13 cellular contexts compared by ENCODE assay signal in genomic region chr12:9699898-9700605, GRCh38. TPM values are rescaled to one million over a fixed set of nuclear protein-coding genes. Genes with fewer than 3 reads are reported as not detected.
A peak's percentile ranks its signal among the peaks of the same experiment; 100 is the strongest.
DNase-seq lines count a peak whose midpoint lies in the region; ATAC-seq and TF ChIP-seq lines count a peak whose summit lies in the region.
"Had no signal": no experiment of that assay in that cellular context is flagged by ENCODE, and none has a peak within 500 bp of the region (broad histone marks: within the 10 kb centered on the region; RNA-seq: fewer than 3 reads in every experiment).

No MANE protein-coding gene starts in this region.

- no peak overlapping the region for H3K4me2 ChIP-seq in SU-DHL-6 (ENCODE audit: low read depth, low read length, poor library complexity, severe bottlenecking)

- no peaks in the 10 kb centered on the region; the same call in 1 of the 2 replicates for H3K36me3 ChIP-seq in SU-DHL-6 (ENCODE audit: low read length)
- H3K36me3 ChIP-seq: thyroid gland had no signal

- H3K27me3 Mint-ChIP-seq in natural killer cell (ENCODE audit: low read depth in 2 of 2) = no peaks in the 10 kb centered on the region
- H3K27me3 Mint-ChIP-seq: activated naive CD8-positive, alpha-beta T cell treated with anti-CD3 and anti-CD28 coated beads, Interleukin-2, amount 10 ng/mL, durations not matched to agents 7 days and 5 days; dendritic cell treated with granulocyte-macrophage colony-stimulating factor and Interleukin-4, amounts not matched to agents 40 ng/mL and 50 ng/mL, for 4 days had no signal

- H2AFZ ChIP-seq in SU-DHL-6 (ENCODE audit: low read depth, low read length, severe bottlenecking) = no peak overlapping the region

- TF ChIP-seq CTCF in SU-DHL-6 (IDR thresholded peaks at IDR 0.05; ENCODE audit: insufficient read depth, low read length, poor library complexity, severe bottlenecking) (no peak), fibroblast of mammary gland (conservative IDR thresholded peaks at IDR 0.05; ENCODE audit: control insufficient read depth, insufficient read depth, low read depth, low read length) (no peak), natural killer cell (IDR thresholded peaks at IDR 0.05) (no peak)

- no peaks in the 10 kb centered on the region for H3K9me2 ChIP-seq in SU-DHL-6 (replicated peaks; ENCODE audit: insufficient read depth, low read length)

- H3K4me3 Mint-ChIP-seq in natural killer cell = no peak overlapping the region
- H3K4me3 Mint-ChIP-seq: dendritic cell treated with granulocyte-macrophage colony-stimulating factor and Interleukin-4, amounts not matched to agents 40 ng/mL and 50 ng/mL, for 4 days had no signal

- H3K27ac Mint-ChIP-seq in natural killer cell = peak overlapping the region; percentile 89 to 92
- H3K27ac Mint-ChIP-seq: dendritic cell treated with granulocyte-macrophage colony-stimulating factor and Interleukin-4, amounts not matched to agents 40 ng/mL and 50 ng/mL, for 4 days had no signal

- intact Hi-C loops in natural killer cell (cut with micrococcal nuclease) = loop anchor here (5.0 kb wide), 1 partner anchor 53 kb away; no protein-coding TSS in a partner anchor

- H4K20me1 ChIP-seq in SU-DHL-6 (ENCODE audit: low read depth, low read length) = no peaks in the 10 kb centered on the region

- no peak overlapping the region for H3K9ac ChIP-seq in SU-DHL-6 (ENCODE audit: low read length)

- H3K27me3 ChIP-seq in SU-DHL-6 (ENCODE audit: low read length) = no peaks in the 10 kb centered on the region
- H3K27me3 ChIP-seq: thyroid gland had no signal

- H3K27ac ChIP-seq in SU-DHL-6 (ENCODE audit: low read depth, low read length) = peak overlapping the region; percentile 50; the same call in 1 of the 2 replicates
- H3K27ac ChIP-seq: thyroid gland had no signal

- no peak overlapping the region for H3K4me3 ChIP-seq in SU-DHL-6 (ENCODE audit: insufficient read depth, low read length, poor library complexity, severe bottlenecking)
- H3K4me3 ChIP-seq in fibroblast of mammary gland (ENCODE audit: control insufficient read depth, low read depth, low read length) = no peak overlapping the region
- H3K4me3 ChIP-seq: thyroid gland had no signal

- DNase-seq in EL (peak; percentile 8), fibroblast of mammary gland (ENCODE audit: low read depth) (peak; percentile 5), natural killer cell (no peak), hippocampal formation (lab: John Stamatoyannopoulos, UW) (no peak)
- DNase-seq: activated naive CD8-positive, alpha-beta T cell treated with anti-CD3 and anti-CD28 coated beads, Interleukin-2, amount 10 ng/mL, durations not matched to agents 7 days and 5 days; GOT3; thyroid gland had no signal

- H3K9me3 ChIP-seq in SU-DHL-6 (ENCODE audit: insufficient read depth, low read length) = no peaks in the 10 kb centered on the region
- H3K9me3 ChIP-seq: thyroid gland had no signal

- peaks cover 43 to 55% of the 10 kb centered on the region in 2 donors for H3K4me1 Mint-ChIP-seq in natural killer cell

- H3K79me2 ChIP-seq in SU-DHL-6 (ENCODE audit: insufficient read depth, low read length) = no peaks in the 10 kb centered on the region

- peaks cover 0 to 7% of the 10 kb centered on the region in 2 donors for H3K9me3 Mint-ChIP-seq in natural killer cell

- peaks cover 48% of the 10 kb centered on the region for H3F3A ChIP-seq in SU-DHL-6 (ENCODE audit: insufficient read depth)

- H3K36me3 Mint-ChIP-seq in natural killer cell = peaks cover 23% of the 10 kb centered on the region

- ATAC-seq in natural killer cell (no peak), GM18511 (IDR thresholded peaks at IDR 0.05; ENCODE audit: unreplicated experiment) (no peak), GM18909 (IDR thresholded peaks at IDR 0.05; ENCODE audit: poor library complexity, unreplicated experiment) (no peak), GM19324 (IDR thresholded peaks at IDR 0.05; ENCODE audit: low FRiP score, unreplicated experiment) (no peak)

RNA-seq across cellular contexts. Expression of gene CLEC2D, which starts 30.5 kb away (rescaled TPM):
- 100 to 1,000 TPM; 140 to 219 (median 209) TPM for total RNA-seq in natural killer cell

RNA-seq across cellular contexts. Expression of gene CLECL1, which starts 32.8 kb away (rescaled TPM):
- 1 to 10 TPM in 1 of 3 donors, under 1 TPM in 2; 0.64 to 1.5 (median 0.72) TPM for total RNA-seq in natural killer cell
- total RNA-seq: SK-MEL-5, thyroid gland had no signal

Comparison
In these comparisons a context has a peak if more than half of its experiments do, and no peak if none do; other contexts are left out.
1. DNase-seq: peak in EL (single experiment) and fibroblast of mammary gland (single experiment); none in natural killer cell (single experiment) and hippocampal formation (0 of 2).